In genomic region chr7:137753067-137753466, GRCh38 we compare ENCODE assay signal across 21 cellular contexts.
DNase-seq lines count a peak whose midpoint lies in the region; ATAC-seq and TF ChIP-seq lines count a peak whose summit lies in the region.
"Had no signal": no experiment of that assay in that cellular context is flagged by ENCODE, and none has a peak within 500 bp of the region (broad histone marks: within the 10 kb centered on the region; RNA-seq: fewer than 3 reads in every experiment).

No MANE protein-coding gene starts in this region.

- POLR2A ChIA-PET in RWPE1 (lab: Yijun Ruan, JAX; ENCODE audit: low non-redundant PET), result no interaction called here

- H3K9me3 ChIP-seq in cardiac muscle cell (ENCODE audit: low read depth), result no peaks in the 10 kb centered on the region
- H3K9me3 ChIP-seq: thoracic aorta had no signal

- intact Hi-C loops in Right ventricle myocardium superior (cut with DNase I), result no loop called here

- H3K27ac ChIP-seq in cardiac muscle cell (peak overlapping the region; percentile 83), RWPE1 (no peak overlapping the region)
- H3K27ac ChIP-seq: brain microvascular endothelial cell, epithelial cell of prostate, skin epidermis had no signal

- no peak for ATAC-seq in Right ventricle myocardium superior (ENCODE audit: poor library complexity)
- ATAC-seq in HG03354 (IDR thresholded peaks at IDR 0.05; ENCODE audit: poor library complexity, severe bottlenecking, unreplicated experiment), result no peak
- ATAC-seq: activated T-cell treated with anti-CD3 and anti-CD28 coated beads, Interleukin-2, amount 50 U/mL, for 72 hours; natural killer cell treated with Interleukin-12 subunit alpha and Interleukin-12 subunit beta and Interleukin-15 and Interleukin-18, amount 100 ng/mL, for 72 hours had no signal

- CTCF ChIA-PET in RWPE1 (lab: Yijun Ruan, JAX), result no interaction called here

- H3K4me3 ChIP-seq in cardiac muscle cell, result no peak overlapping the region
- H3K4me3 ChIP-seq: skin epidermis, thoracic aorta had no signal

- H3K27me3 ChIP-seq in cardiac muscle cell, result no peaks in the 10 kb centered on the region
- H3K27me3 ChIP-seq: brain microvascular endothelial cell had no signal

- H3K4me1 ChIP-seq in cardiac muscle cell (ENCODE audit: low read depth), result peaks cover 39% of the 10 kb centered on the region

- H3K36me3 ChIP-seq in cardiac muscle cell, result no peaks in the 10 kb centered on the region
- H3K36me3 ChIP-seq: brain microvascular endothelial cell, thoracic aorta had no signal

- TF ChIP-seq CTCF in cardiac muscle cell (IDR thresholded peaks at IDR 0.05; ENCODE audit: low read depth, low read length) (no peak), RWPE1 (conservative IDR thresholded peaks at IDR 0.05; ENCODE audit: low read depth) (no peak)

- DNase-seq in cardiac muscle cell (ENCODE audit: low read depth in 1 of 2, low spot score in 1 of 2) (no peak), Right ventricle myocardium superior (no peak), NCI-H345 (lab: John Stamatoyannopoulos, UW) (peak; percentile 71), left kidney (ENCODE audit: low read depth, low spot score) (peak; percentile 75), RWPE1 (ENCODE audit: low spot score) (no peak), NCI-H2227 treated with DMSO at 0.1 percent for 48 hours (lab: John Stamatoyannopoulos, UW) (no peak), NCI-H524 treated with DMSO at 0.1 percent for 48 hours (lab: John Stamatoyannopoulos, UW) (no peak)
- DNase-seq: activated CD4-positive, alpha-beta T cell treated with anti-CD3 and anti-CD28 coated beads, Interleukin-2, amount 50 U/mL, for 4 hours; activated naive CD4-positive, alpha-beta T cell; activated T-cell treated with anti-CD3 and anti-CD28 coated beads, Interleukin-2, amount 50 U/mL, for 72 hours; brain microvascular endothelial cell; DMS79; effector CD4-positive, alpha-beta T cell; midbrain; NCI-H2029 treated with DMSO at 0.1 percent for 48 hours; T-helper 1 cell had no signal

Comparison
In these comparisons a context has a peak if more than half of its experiments do, and no peak if none do; other contexts are left out.
1. DNase-seq: peak in NCI-H345 (single experiment) and left kidney (single experiment); none in cardiac muscle cell (0 of 2), Right ventricle myocardium superior (single experiment), RWPE1 (single experiment), NCI-H2227 treated with DMSO at 0.1 percent for 48 hours (single experiment) and NCI-H524 treated with DMSO at 0.1 percent for 48 hours (single experiment).